23 cellular contexts compared by ENCODE assay signal in genomic region chr7:43871064-43871463, GRCh38. TPM values are rescaled to one million over a fixed set of nuclear protein-coding genes. Genes with fewer than 3 reads are reported as not detected.
A peak's percentile ranks its signal among the peaks of the same experiment; 100 is the strongest.
DNase-seq lines count a peak whose midpoint lies in the region; ATAC-seq and TF ChIP-seq lines count a peak whose summit lies in the region.
"Had no signal": no experiment of that assay in that cellular context is flagged by ENCODE, and none has a peak within 500 bp of the region (broad histone marks: within the 10 kb centered on the region; RNA-seq: fewer than 3 reads in every experiment).

No MANE protein-coding gene starts in this region.

- H2AFZ ChIP-seq in mammary epithelial cell (ENCODE audit: low read depth, low read length) (no peak overlapping the region), osteoblast (ENCODE audit: low read length) (no peak overlapping the region)

- H3K9ac ChIP-seq in mammary epithelial cell (ENCODE audit: insufficient read depth, low read length): no peak overlapping the region

- intact Hi-C loops in mammary epithelial cell (cut with micrococcal nuclease) (no loop called here), Right ventricle myocardium superior (cut with DNase I) (no loop called here)

- peaks cover 11% of the 10 kb centered on the region for H3K27me3 Mint-ChIP-seq in HFFc6 (ENCODE audit: insufficient read depth)

- peaks cover 68% of the 10 kb centered on the region for H3K4me1 Mint-ChIP-seq in HFFc6 (ENCODE audit: low read depth)

- peaks cover 4% of the 10 kb centered on the region; the same call in 1 of the 2 replicates for H3K9me3 Mint-ChIP-seq in HFFc6
- H3K9me3 Mint-ChIP-seq: H9 had no signal

- CTCF ChIA-PET in AG04450 (lab: Charles Lee) (interaction anchor here (1.0 kb wide), 1 partner anchor 8 kb away, joined by 3 read pairs; no protein-coding TSS in a partner anchor), mammary epithelial cell (lab: Charles Lee; ENCODE audit: low non-redundant PET) (no interaction called here)

- TF ChIP-seq CTCF in AG04450 (IDR thresholded peaks at IDR 0.05; ENCODE audit: low read depth, low read length) (no peak), HFFc6 (IDR thresholded peaks at IDR 0.05) (no peak), mammary epithelial cell (conservative IDR thresholded peaks at IDR 0.05 in 1 of 2, IDR thresholded peaks at IDR 0.05 in 1 of 2; ENCODE audit: extremely low read depth in 1 of 2, insufficient read depth in 1 of 2, low read depth in 1 of 2, low read length in 2 of 2) (no peak), osteoblast (IDR thresholded peaks at IDR 0.05; ENCODE audit: extremely low read depth, low read depth, low read length) (no peak)

- H3K4me2 ChIP-seq in mammary epithelial cell (ENCODE audit: insufficient read depth, low read depth, low read length): no peak overlapping the region
- no peak overlapping the region for H3K4me2 ChIP-seq in osteoblast (ENCODE audit: insufficient read depth, low read length)

- ATAC-seq in GM21786 (IDR thresholded peaks at IDR 0.05; ENCODE audit: unreplicated experiment): no peak
- ATAC-seq in Right ventricle myocardium superior (ENCODE audit: poor library complexity): no peak
- ATAC-seq in esophagus mucosa: no peak
- ATAC-seq: pancreas, sciatic nerve, SK-N-SH treated with all-trans-retinoic acid at 6 μM for 48 hours had no signal

- H3K79me2 ChIP-seq in mammary epithelial cell (ENCODE audit: insufficient read depth, low read length) (peaks cover 14% of the 10 kb centered on the region), osteoblast (ENCODE audit: insufficient read depth, low read length) (peaks cover 27% of the 10 kb centered on the region)

- H4K20me1 ChIP-seq in mammary epithelial cell (ENCODE audit: insufficient read depth, low read length): no peaks in the 10 kb centered on the region
- peaks cover 3% of the 10 kb centered on the region for H4K20me1 ChIP-seq in osteoblast (ENCODE audit: insufficient read depth, low read length)

- H3K9me3 ChIP-seq in AG04450 (ENCODE audit: control insufficient read depth, insufficient read depth, low read length): no peaks in the 10 kb centered on the region
- peaks cover 9% of the 10 kb centered on the region for H3K9me3 ChIP-seq in mammary epithelial cell (replicated peaks; ENCODE audit: insufficient read depth, low read length)
- no peaks in the 10 kb centered on the region for H3K9me3 ChIP-seq in osteoblast (ENCODE audit: low read depth, low read length)
- H3K9me3 ChIP-seq: pancreas had no signal

- peak overlapping the region; percentile 55 for H3K4me3 Mint-ChIP-seq in HFFc6

- H3K36me3 Mint-ChIP-seq in HFFc6 (ENCODE audit: low read depth): peaks cover 35% of the 10 kb centered on the region

- in situ Hi-C loops in mammary epithelial cell (cut with MboI; ENCODE audit: low sequenced_read_pairs in 2 of 2): no loop called here

- POLR2A ChIA-PET in AG04450 (lab: Yijun Ruan, JAX): no interaction called here

- peaks cover 11% of the 10 kb centered on the region for H3K36me3 ChIP-seq in mammary epithelial cell (ENCODE audit: insufficient read depth, low read length)
- H3K36me3 ChIP-seq in osteoblast (ENCODE audit: insufficient read depth, low read length): peaks cover 29% of the 10 kb centered on the region

- dilution Hi-C loops in mammary epithelial cell (cut with HindIII; ENCODE audit: low sequenced_read_pairs): no loop called here

- BruUV-seq in mammary epithelial cell (replicated peaks; lab: Mats Ljungman, UMichigan): no TSS peak

- 98% methylated on average over 3 of the region's 3 CpGs for WGBS in mammary epithelial cell (ENCODE audit: low coverage, missing lambda C conversion rate)

- H3K27ac Mint-ChIP-seq in HFFc6: peak overlapping the region; percentile 100
- H3K27ac Mint-ChIP-seq: H9 had no signal

- H3K4me3 ChIP-seq in AG04450 (ENCODE audit: low read depth, low read length): no peak overlapping the region
- H3K4me3 ChIP-seq in mammary epithelial cell (replicated peaks in 1 of 3; ENCODE audit: insufficient read depth in 1 of 3, low read depth in 2 of 3, low read length in 3 of 3): no peak overlapping the region
- no peak overlapping the region for H3K4me3 ChIP-seq in osteoblast (ENCODE audit: insufficient read depth, low read length)
- H3K4me3 ChIP-seq: lung, pancreas had no signal

- H3K27ac ChIP-seq in AG04450 (ENCODE audit: low read depth, low read length): peak overlapping the region; percentile 100
- peak overlapping the region; percentile 97 for H3K27ac ChIP-seq in mammary epithelial cell (ENCODE audit: insufficient read depth, low read depth, low read length)
- peak overlapping the region; percentile 100 for H3K27ac ChIP-seq in osteoblast (ENCODE audit: low read depth, low read length)
- H3K27ac ChIP-seq: pancreas had no signal

- H3K4me1 ChIP-seq in mammary epithelial cell (ENCODE audit: insufficient read depth, low read length) (peaks cover 42% of the 10 kb centered on the region), osteoblast (ENCODE audit: insufficient read depth, low read length) (peaks cover 44% of the 10 kb centered on the region)

- DNase-seq in AG04450 (ENCODE audit: low read depth, low spot score): no peak
- DNase-seq in HFFc6: no peak
- DNase-seq in mammary epithelial cell: no peak
- DNase-seq in osteoblast (ENCODE audit: insufficient read length, low spot score, missing footprints): no peak
- DNase-seq in OCI-M2 (lab: John Stamatoyannopoulos, UW; ENCODE audit: unreplicated experiment): no peak
- DNase-seq in Right ventricle myocardium superior: no peak
- DNase-seq: activated CD4-positive, alpha-beta T cell treated with anti-CD3 and anti-CD28 coated beads, Interleukin-2, amount 50 U/mL, for 48 hours; anterior cingulate cortex; erythroblast; GDM1; H9; KG1; NCI-H2171 treated with DMSO at 0.1 percent for 48 hours; NCI-H526; pancreas; RPMI8226; stimulated activated CD8-positive, alpha-beta memory T cell treated with anti-CD3 and anti-CD28 coated beads, Interleukin-4, amount 100 ng/mL, for 48 hours; T-helper 9 cell had no signal

- H3K27me3 ChIP-seq in AG04450 (ENCODE audit: control insufficient read depth, insufficient read depth, low read length) (no peaks in the 10 kb centered on the region), mammary epithelial cell (ENCODE audit: insufficient read depth, low read length) (no peaks in the 10 kb centered on the region), osteoblast (ENCODE audit: insufficient read depth, low read length) (no peaks in the 10 kb centered on the region)
- H3K27me3 ChIP-seq: pancreas had no signal

RNA-seq across cellular contexts. Expression of gene MRPS24, which starts 1.7 kb away (rescaled TPM):
- 134 and 184 TPM in 2 replicates for polyA plus RNA-seq in AG04450 (2011; rRNA removed)
- polyA minus RNA-seq in AG04450 (2011; rRNA and poly(A)+ RNA removed): 70.9 and 92.3 TPM in 2 replicates
- total RNA-seq in HFFc6 (2021; fragmentation: NEBNext Ultra II Directional; extraction: Animal tissue kit (Norgen Biotek cat#: 25700)): 100 to 1,000 TPM; 158 to 211 (median 199) TPM
- total RNA-seq in mammary epithelial cell: 100 to 1,000 TPM in 1 of 2 donors, 10 to 100 TPM in 1; 49.0 to 114 TPM
- 149 TPM for polyA plus RNA-seq in mammary epithelial cell
- 144 TPM for polyA minus RNA-seq in mammary epithelial cell
- total RNA-seq in osteoblast: 69.0 and 93.7 TPM in 2 replicates
- total RNA-seq in Right ventricle myocardium superior: 200 TPM
- total RNA-seq in esophagus mucosa: 123 TPM

RNA-seq across cellular contexts. Expression of gene URGCP, which starts 35.3 kb away (rescaled TPM):
- polyA plus RNA-seq in AG04450 (2011; rRNA removed) (23.1 and 25.5 TPM in 2 replicates), mammary epithelial cell (21.8 TPM)
- 22.7 and 33.9 TPM in 2 replicates for polyA minus RNA-seq in AG04450 (2011; rRNA and poly(A)+ RNA removed)
- total RNA-seq in HFFc6 (2021; fragmentation: NEBNext Ultra II Directional; extraction: Animal tissue kit (Norgen Biotek cat#: 25700)): 10 to 100 TPM; 41.4 to 53.2 (median 43.2) TPM
- total RNA-seq in mammary epithelial cell (10 to 100 TPM; 28.0 to 40.5 TPM), osteoblast (28.9 and 30.4 TPM in 2 replicates), Right ventricle myocardium superior (43.4 TPM), esophagus mucosa (20.6 TPM)
- 76.9 TPM for polyA minus RNA-seq in mammary epithelial cell

RNA-seq across cellular contexts. Expression of gene UBE2D4, which starts 55.2 kb away (rescaled TPM):
- 18.6 and 18.8 TPM in 2 replicates for polyA plus RNA-seq in AG04450 (2011; rRNA removed)
- polyA minus RNA-seq in AG04450 (2011; rRNA and poly(A)+ RNA removed): 23.1 and 26.8 TPM in 2 replicates
- total RNA-seq in HFFc6 (2021; fragmentation: NEBNext Ultra II Directional; extraction: Animal tissue kit (Norgen Biotek cat#: 25700)): 10 to 100 TPM; 12.6 to 15.7 (median 14.4) TPM
- 1 to 10 TPM; 3.9 to 7.7 TPM for total RNA-seq in mammary epithelial cell
- 8.7 TPM for polyA plus RNA-seq in mammary epithelial cell
- polyA minus RNA-seq in mammary epithelial cell: 8.8 TPM
- 19.2 and 22.1 TPM in 2 replicates for total RNA-seq in osteoblast
- 44.6 TPM for total RNA-seq in Right ventricle myocardium superior
- total RNA-seq in esophagus mucosa: 9.2 TPM
